Comparison of ENCODE assay signal across 10 cellular contexts in genomic region chr2:12721571-12722444, GRCh38. TPM values are rescaled to one million over a fixed set of nuclear protein-coding genes. Genes with fewer than 3 reads are reported as not detected.
A peak's percentile ranks its signal among the peaks of the same experiment; 100 is the strongest.
DNase-seq lines count a peak whose midpoint lies in the region; ATAC-seq and FAIRE-seq lines count a peak whose summit lies in the region.
"Had no signal": no experiment of that assay in that cellular context is flagged by ENCODE, and none has a peak within 500 bp of the region (broad histone marks: within the 10 kb centered on the region; RNA-seq: fewer than 3 reads in every experiment).

No MANE protein-coding gene starts in this region.

- no peak overlapping the region for H3K9ac ChIP-seq in rectal smooth muscle tissue (ENCODE audit: low read length)

- H3K27ac ChIP-seq in effector memory CD4-positive, alpha-beta T cell (ENCODE audit: insufficient read depth, low read length, poor library complexity, severe bottlenecking): peak overlapping the region; percentile 49
- H3K27ac ChIP-seq in rectal smooth muscle tissue (ENCODE audit: low read depth, low read length) (peak overlapping the region; percentile 16), small intestine (ENCODE audit: low read depth in 1 of 2, low read length in 1 of 2) (peak overlapping the region in 1 of 2 donors; percentile 67)

- in situ Hi-C loops in SK-MEL-5 (cut with HindIII; ENCODE audit: low pct_unique_long_range_greater_than_20kb, low sequenced_read_pairs): no loop called here

- no peak for FAIRE-seq in small intestine (lab: Jason Lieb, UNC)

- peaks cover 24% of the 10 kb centered on the region for H3K4me1 ChIP-seq in effector memory CD4-positive, alpha-beta T cell (ENCODE audit: control insufficient read depth, insufficient read depth, low read length, poor library complexity, severe bottlenecking)
- H3K4me1 ChIP-seq in rectal smooth muscle tissue (ENCODE audit: control insufficient read depth, insufficient read depth, low read length) (peaks cover 19% of the 10 kb centered on the region), small intestine (ENCODE audit: control insufficient read depth in 2 of 2, insufficient read depth in 1 of 2, low read depth in 1 of 2, low read length in 1 of 2) (peaks cover 4 to 7% of the 10 kb centered on the region in 2 donors)

- DNase-seq in Daoy (ENCODE audit: low read depth) (peak; percentile 48), SK-MEL-5 (ENCODE audit: low read depth, low spot score) (peak; percentile 69), HuH-7 (ENCODE audit: low spot score) (no peak), small intestine (no peak), ecto neural progenitor cell (ENCODE audit: low spot score) (no peak)
- no peak for DNase-seq in effector memory CD4-positive, alpha-beta T cell
- DNase-seq: left cardiac atrium, T-helper 9 cell had no signal

- no peaks in the 10 kb centered on the region for H3K27me3 ChIP-seq in effector memory CD4-positive, alpha-beta T cell (replicated peaks; ENCODE audit: control insufficient read depth, insufficient read depth, low read length, poor library complexity, severe bottlenecking)
- H3K27me3 ChIP-seq in rectal smooth muscle tissue (ENCODE audit: control insufficient read depth, insufficient read depth, low read length): no peaks in the 10 kb centered on the region
- H3K27me3 ChIP-seq in small intestine (ENCODE audit: control insufficient read depth in 2 of 2, insufficient read depth in 2 of 2, low read length in 2 of 2): no peaks in the 10 kb centered on the region

- no peaks in the 10 kb centered on the region for H3K9me3 ChIP-seq in effector memory CD4-positive, alpha-beta T cell (ENCODE audit: control insufficient read depth, low read length)
- H3K9me3 ChIP-seq in small intestine (ENCODE audit: control insufficient read depth, low read depth): no peaks in the 10 kb centered on the region

- H3K36me3 ChIP-seq in effector memory CD4-positive, alpha-beta T cell (ENCODE audit: control insufficient read depth, insufficient read depth, low read length): peaks cover 38% of the 10 kb centered on the region
- no peaks in the 10 kb centered on the region for H3K36me3 ChIP-seq in rectal smooth muscle tissue (ENCODE audit: control insufficient read depth, insufficient read depth, low read length)
- peaks cover 0 to 2% of the 10 kb centered on the region in 2 donors for H3K36me3 ChIP-seq in small intestine (ENCODE audit: control insufficient read depth in 2 of 2, insufficient read depth in 2 of 2, low read length in 2 of 2)

- 64 to 87% (median 76%) methylated on average over 14 of the region's 14 CpGs for WGBS in small intestine, 3 donors

- H3K4me3 ChIP-seq in effector memory CD4-positive, alpha-beta T cell (ENCODE audit: insufficient read depth, low read depth, low read length, poor library complexity, severe bottlenecking): peak overlapping the region; percentile 94
- H3K4me3 ChIP-seq in rectal smooth muscle tissue (ENCODE audit: low read length): peak overlapping the region; percentile 92
- H3K4me3 ChIP-seq in small intestine (ENCODE audit: low read depth in 1 of 2, low read length in 2 of 2): peak overlapping the region in 1 of 2 donors; percentile 7

- ATAC-seq in GM21737 (IDR thresholded peaks at IDR 0.05; ENCODE audit: unreplicated experiment): no peak

RNA-seq across cellular contexts. Expression of gene TRIB2, which starts 5.1 kb away (rescaled TPM):
- 17.4 and 19.0 TPM in 2 replicates for total RNA-seq in Daoy (2014; rRNA removed; shearing (Covaris generic))
- total RNA-seq in SK-MEL-5 (2014; rRNA removed; shearing (Covaris generic)): 145 and 185 TPM in 2 replicates
- polyA plus RNA-seq in SK-MEL-5 (2015; cell fraction: cytosol; rRNA removed): 222 and 270 TPM in 2 replicates
- polyA plus RNA-seq in SK-MEL-5 (2015; cell fraction: nucleus; rRNA removed): 563 and 583 TPM in 2 replicates
- 10 to 100 TPM in 2 of 3 donors, 1 to 10 TPM in 1; 7.3 to 20.1 (median 17.2) TPM for polyA plus RNA-seq in small intestine

Comparison
In these comparisons a context has a peak if more than half of its experiments do, and no peak if none do; other contexts are left out.
1. DNase-seq: peak in Daoy (single experiment) and SK-MEL-5 (single experiment); none in effector memory CD4-positive, alpha-beta T cell (0 of 3), HuH-7 (single experiment), small intestine (single experiment) and ecto neural progenitor cell (single experiment).